In genomic region chr17:67666710-67667109, GRCh38 we compare ENCODE assay signal across 16 cellular contexts.
"Had no signal": no experiment of that assay in that cellular context is flagged by ENCODE, and none has a peak within 500 bp of the region (broad histone marks: within the 10 kb centered on the region; RNA-seq: fewer than 3 reads in every experiment).

No MANE protein-coding gene starts in this region.

- H3K27ac ChIP-seq: cardiac muscle cell, pancreas, tibial artery had no signal

- DNase-seq: activated CD4-positive, alpha-beta T cell treated with anti-CD3 and anti-CD28 coated beads, Interleukin-2, amount 50 U/mL, for 4 hours; activated CD4-positive, CD25-positive, alpha-beta regulatory T cell treated with anti-CD3 and anti-CD28 coated beads, Interleukin-2, amount 50 U/mL, for 72 hours; activated effector memory CD4-positive, alpha-beta T cell treated with Interleukin-2 at 50 U/mL for 16 hours; dorsolateral prefrontal cortex; islet precursor cell; mammary epithelial cell; naive B cell; pancreas; stimulated activated CD4-positive, alpha-beta T cell treated with anti-CD3 and anti-CD28 coated beads, Interleukin-12 subunit alpha, Interleukin-12 subunit beta, amount 100 ng/mL, for 4 hours; stimulated activated CD4-positive, alpha-beta T cell treated with anti-CD3 and anti-CD28 coated beads, Interleukin-2, amount 100 ng/mL, for 24 hours; tibial artery had no signal

- H3K36me3 ChIP-seq: cardiac muscle cell, tibial artery had no signal

- H3K27me3 Mint-ChIP-seq: naive B cell; stimulated activated memory B cell treated with anti-CD40 and anti-IgM and Interleukin-4, amounts not matched to agents 10 μg/mL and 1 μg/mL and 100 μg/mL, for 72 hours had no signal

- ATAC-seq: activated naive CD4-positive, alpha-beta T cell treated with anti-CD3 and anti-CD28 coated beads, Interleukin-2, amount 50 U/mL, for 72 hours; esophagus mucosa; left lobe of liver; pancreas; stimulated activated memory B cell treated with anti-CD40 and anti-IgM and Interleukin-4, amounts not matched to agents 10 μg/mL and 1 μg/mL and 100 μg/mL, for 72 hours had no signal

- H3K9me3 ChIP-seq: pancreas, tibial artery had no signal

- H3K4me3 Mint-ChIP-seq: naive B cell; stimulated activated memory B cell treated with anti-CD40 and anti-IgM and Interleukin-4, amounts not matched to agents 10 μg/mL and 1 μg/mL and 100 μg/mL, for 72 hours had no signal

- H3K27me3 ChIP-seq: cardiac muscle cell, dorsolateral prefrontal cortex, pancreas, tibial artery had no signal

- H3K9me3 Mint-ChIP-seq: activated naive CD4-positive, alpha-beta T cell treated with anti-CD3 and anti-CD28 coated beads, Interleukin-2, amount 50 U/mL, for 72 hours had no signal

- H3K4me3 ChIP-seq: cardiac muscle cell, dorsolateral prefrontal cortex, pancreas, tibial artery had no signal

- H3K27ac Mint-ChIP-seq: naive B cell; stimulated activated memory B cell treated with anti-CD40 and anti-IgM and Interleukin-4, amounts not matched to agents 10 μg/mL and 1 μg/mL and 100 μg/mL, for 72 hours had no signal

- H3K4me1 Mint-ChIP-seq: naive B cell; stimulated activated memory B cell treated with anti-CD40 and anti-IgM and Interleukin-4, amounts not matched to agents 10 μg/mL and 1 μg/mL and 100 μg/mL, for 72 hours had no signal
